ENCODE assay signal across 20 cellular contexts in genomic region chr19:58007285-58007684, GRCh38. TPM values are rescaled to one million over a fixed set of nuclear protein-coding genes. Genes with fewer than 3 reads are reported as not detected.
A peak's percentile ranks its signal among the peaks of the same experiment; 100 is the strongest.
DNase-seq lines count a peak whose midpoint lies in the region; ATAC-seq and TF ChIP-seq lines count a peak whose summit lies in the region.
"Had no signal": no experiment of that assay in that cellular context is flagged by ENCODE, and none has a peak within 500 bp of the region (broad histone marks: within the 10 kb centered on the region; RNA-seq: fewer than 3 reads in every experiment).

No MANE protein-coding gene starts in this region.

- no peak for TF ChIP-seq POLR2A in NB4 (IDR thresholded peaks at IDR 0.05; ENCODE audit: extremely low read depth, insufficient read length)

- no peak overlapping the region for H2AFZ ChIP-seq in neural progenitor cell (replicated peaks)

- H3K79me2 ChIP-seq in neural progenitor cell (ENCODE audit: low read depth), result peaks cover 18% of the 10 kb centered on the region

- H3K4me3 ChIP-seq in cardiac muscle cell, result no peak overlapping the region
- no peak overlapping the region for H3K4me3 ChIP-seq in NB4 (ENCODE audit: low read depth, low read length)
- H3K4me3 ChIP-seq in cardiac fibroblast (replicated peaks in 1 of 2; ENCODE audit: low read depth in 2 of 2, low read length in 2 of 2), result no peak overlapping the region
- H3K4me3 ChIP-seq in neural progenitor cell, result no peak overlapping the region
- H3K4me3 ChIP-seq: SJSA1 had no signal

- no peak for ATAC-seq in Right ventricle myocardium inferior
- ATAC-seq: left lobe of liver, sciatic nerve had no signal

- H3K4me2 ChIP-seq in neural progenitor cell, result no peak overlapping the region

- peaks cover 59% of the 10 kb centered on the region for H3K36me3 Mint-ChIP-seq in neural progenitor cell
- peaks cover 90% of the 10 kb centered on the region for H3K36me3 Mint-ChIP-seq in nephron progenitor cell (ENCODE audit: low read depth)

- H3K27me3 ChIP-seq in cardiac muscle cell, result no peaks in the 10 kb centered on the region
- no peaks in the 10 kb centered on the region for H3K27me3 ChIP-seq in neural progenitor cell
- H3K27me3 ChIP-seq: SJSA1 had no signal

- peak in 1 of 2 donors; percentile 34 for DNase-seq in cardiac muscle cell (ENCODE audit: low read depth in 1 of 2, low spot score in 1 of 2)
- DNase-seq in Right ventricle myocardium inferior (ENCODE audit: missing footprints), result no peak
- peak; percentile 16 for DNase-seq in NB4 (ENCODE audit: low read depth)
- DNase-seq in cardiac fibroblast (ENCODE audit: low read depth in 2 of 2), result no peak
- DNase-seq in neural progenitor cell (ENCODE audit: low spot score), result no peak
- DNase-seq in nephron progenitor cell, result no peak
- DNase-seq in ecto neural progenitor cell (ENCODE audit: low spot score), result no peak
- no peak for DNase-seq in stimulated activated CD4-positive, alpha-beta T cell treated with anti-CD3 and anti-CD28 coated beads, Interleukin-4, amount 100 ng/mL, for 4 hours
- DNase-seq: activated CD4-positive, alpha-beta T cell treated with anti-CD3 and anti-CD28 coated beads for 4 hours; activated effector memory CD4-positive, alpha-beta T cell treated with anti-CD3 and anti-CD28 coated beads, Interleukin-2, amount 50 U/mL, for 16 hours; amniotic stem cell; CD8-positive, alpha-beta memory T cell; NCI-H1694 had no signal

- no peak overlapping the region for H3K27ac Mint-ChIP-seq in neural progenitor cell
- no peak overlapping the region for H3K27ac Mint-ChIP-seq in nephron progenitor cell
- H3K27ac Mint-ChIP-seq: CD8-positive, alpha-beta memory T cell; T-helper 2 cell treated with Interferon-gamma antibody and Interleukin-4, amounts not matched to agents 5 μg/mL and 100 μg/mL, for 36 hours had no signal

- intact Hi-C loops in Right ventricle myocardium inferior (cut with DNase I), result no loop called here

- H3K9me3 ChIP-seq in cardiac muscle cell (ENCODE audit: low read depth), result no peaks in the 10 kb centered on the region
- H3K9me3 ChIP-seq in neural progenitor cell (ENCODE audit: low read depth), result peaks cover 28% of the 10 kb centered on the region

- H3K27me3 Mint-ChIP-seq in neural progenitor cell (ENCODE audit: insufficient read depth, low read depth) (peaks cover 13% of the 10 kb centered on the region), nephron progenitor cell (ENCODE audit: low read depth, poor library complexity) (peaks cover 4% of the 10 kb centered on the region)

- H3K9me3 Mint-ChIP-seq in neural progenitor cell (peaks cover 74% of the 10 kb centered on the region), nephron progenitor cell (peaks cover 93% of the 10 kb centered on the region)

- peak; percentile 18 for TF ChIP-seq CTCF in cardiac muscle cell (IDR thresholded peaks at IDR 0.05; ENCODE audit: low read depth, low read length)
- no peak for TF ChIP-seq CTCF in NB4 (IDR thresholded peaks at IDR 0.05; ENCODE audit: low read depth, low read length)
- TF ChIP-seq CTCF in cardiac fibroblast (IDR thresholded peaks at IDR 0.05; ENCODE audit: low read depth, low read length), result peak; percentile 8
- TF ChIP-seq CTCF in neural progenitor cell (IDR thresholded peaks at IDR 0.05), result peak; percentile 11
- TF ChIP-seq CTCF in nephron progenitor cell (IDR thresholded peaks at IDR 0.05), result no peak

- H3F3A ChIP-seq in neural progenitor cell (ENCODE audit: low read depth), result no peaks in the 10 kb centered on the region

- H3K27ac ChIP-seq in cardiac muscle cell, result no peak overlapping the region
- no peak overlapping the region for H3K27ac ChIP-seq in neural progenitor cell
- H3K27ac ChIP-seq: SJSA1 had no signal

- no peaks in the 10 kb centered on the region for H4K20me1 ChIP-seq in neural progenitor cell (ENCODE audit: low read depth)

- H3K36me3 ChIP-seq in cardiac muscle cell (peaks cover 6% of the 10 kb centered on the region), neural progenitor cell (peaks cover 30% of the 10 kb centered on the region)

- H3K4me3 Mint-ChIP-seq in neural progenitor cell (peak overlapping the region; percentile 4), nephron progenitor cell (no peak overlapping the region)
- H3K4me3 Mint-ChIP-seq: T-helper 2 cell treated with Interferon-gamma antibody and Interleukin-4, amounts not matched to agents 5 μg/mL and 100 μg/mL, for 36 hours had no signal

- no peak overlapping the region for H3K9ac ChIP-seq in neural progenitor cell

- H3K4me1 ChIP-seq in cardiac muscle cell (ENCODE audit: low read depth), result peaks cover 5% of the 10 kb centered on the region
- no peaks in the 10 kb centered on the region for H3K4me1 ChIP-seq in neural progenitor cell

- H3K4me1 Mint-ChIP-seq in neural progenitor cell (peaks cover 3% of the 10 kb centered on the region), nephron progenitor cell (peaks cover 5% of the 10 kb centered on the region)

RNA-seq across cellular contexts. Expression of gene ZNF606, which starts 4.7 kb away (rescaled TPM):
- total RNA-seq in cardiac muscle cell (50.5 and 87.4 TPM in 2 replicates), Right ventricle myocardium inferior (11.8 TPM), neural progenitor cell (ENCODE audit: low replicate concordance) (48.7 and 50.9 TPM in 2 replicates)
- 30.0 and 31.2 TPM in 2 replicates for polyA plus RNA-seq in cardiac muscle cell

RNA-seq across cellular contexts. Expression of gene ZSCAN1, which starts 26.5 kb away (rescaled TPM):
- total RNA-seq in cardiac muscle cell, result 31.9 and 38.4 TPM in 2 replicates
- polyA plus RNA-seq in cardiac muscle cell, result 22.0 and 24.6 TPM in 2 replicates
- not detected for total RNA-seq in Right ventricle myocardium inferior
- total RNA-seq in neural progenitor cell (ENCODE audit: low replicate concordance), result 0.67 and 4.1 TPM in 2 replicates
- total RNA-seq: CD8-positive, alpha-beta memory T cell; left lobe of liver; NCI-H460; omental fat pad; SJSA1; urinary bladder had no signal
- polyA plus RNA-seq: CD8-positive, alpha-beta memory T cell had no signal

RNA-seq across cellular contexts. Expression of gene C19orf18, which starts 33.0 kb away (rescaled TPM):
- total RNA-seq in cardiac muscle cell (1.3 and 1.4 TPM in 2 replicates), Right ventricle myocardium inferior (2.2 TPM), neural progenitor cell (ENCODE audit: low replicate concordance) (0.15 TPM in 1 of 2 replicates, not detected in the other)
- 2.4 and 3.6 TPM in 2 replicates for polyA plus RNA-seq in cardiac muscle cell
- total RNA-seq: NCI-H460, SJSA1 had no signal

RNA-seq across cellular contexts. Expression of gene ZNF135, which starts 51.8 kb away (rescaled TPM):
- total RNA-seq in cardiac muscle cell, result 11.7 and 14.0 TPM in 2 replicates
- 10.2 and 11.2 TPM in 2 replicates for polyA plus RNA-seq in cardiac muscle cell
- 3.7 TPM for total RNA-seq in Right ventricle myocardium inferior
- 9.5 and 11.1 TPM in 2 replicates for total RNA-seq in neural progenitor cell (ENCODE audit: low replicate concordance)
- total RNA-seq: SJSA1 had no signal

RNA-seq across cellular contexts. Expression of gene ZNF256, which starts 59.8 kb away (rescaled TPM):
- total RNA-seq in cardiac muscle cell, result 12.5 and 13.6 TPM in 2 replicates
- polyA plus RNA-seq in cardiac muscle cell, result 7.0 and 10.0 TPM in 2 replicates
- total RNA-seq in Right ventricle myocardium inferior, result 9.3 TPM
- 15.9 and 23.2 TPM in 2 replicates for total RNA-seq in neural progenitor cell (ENCODE audit: low replicate concordance)
- total RNA-seq: NCI-H460 had no signal

Comparison
In these comparisons a context has a peak if more than half of its experiments do, and no peak if none do; other contexts are left out.
1. CTCF ChIP-seq: peak in cardiac muscle cell (single experiment), cardiac fibroblast (single experiment) and neural progenitor cell (single experiment); none in NB4 (single experiment) and nephron progenitor cell (single experiment).